In genomic region chr1:247905181-247905580, GRCh38 we compare ENCODE assay signal across 1 cellular context.
TF ChIP-seq lines count a peak whose summit lies in the region.

No MANE protein-coding gene starts in this region.

TF ChIP-seq in K562, 482 proteins besides CTCF, POLR2A, EP300 and RAD21:
- TF ChIP-seq RBM14 (IDR thresholded peaks at IDR 0.05; ENCODE audit: borderline replicate concordance, insufficient read depth, low read depth, low read length) = no peak
- TF ChIP-seq CHD7 (IDR thresholded peaks at IDR 0.05; ENCODE audit: low read depth, low read length) = no peak
- no peak for TF ChIP-seq SNIP1 (IDR thresholded peaks at IDR 0.05; ENCODE audit: low read depth)
- TF ChIP-seq SMARCA5 (IDR thresholded peaks at IDR 0.05) = no peak
- TF ChIP-seq NFXL1 (CRISPR knock-in tag; IDR thresholded peaks at IDR 0.05) = no peak
- no peak for TF ChIP-seq E2F3 (CRISPR knock-in tag; IDR thresholded peaks at IDR 0.05)
